In the genomic region with DNA sequence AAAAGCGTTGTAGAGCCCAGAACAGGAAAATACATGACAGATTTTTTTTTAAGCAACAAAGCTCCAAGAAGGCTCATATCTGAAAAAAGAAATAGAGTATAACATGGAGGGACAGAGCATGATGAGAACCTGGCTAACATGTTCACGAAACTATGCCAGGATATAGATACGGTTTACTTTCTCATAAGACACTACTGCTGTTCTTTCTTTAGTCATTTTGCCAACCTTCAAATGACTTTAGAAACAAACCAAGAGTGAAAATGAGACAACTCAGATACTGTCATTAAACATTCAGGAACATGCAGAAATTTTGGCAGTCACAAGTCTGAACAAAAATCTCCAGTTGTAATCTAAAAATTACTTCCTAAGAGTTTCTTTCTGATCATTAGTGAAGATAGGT, we compare ENCODE assay signal across 13 cellular contexts. TPM values are rescaled to one million over a fixed set of nuclear protein-coding genes. Genes with fewer than 3 reads are reported as not detected.
DNase-seq lines count a peak whose midpoint lies in the region; ATAC-seq, FAIRE-seq and TF ChIP-seq lines count a peak whose summit lies in the region.
"Had no signal": no experiment of that assay in that cellular context is flagged by ENCODE, and none has a peak within 500 bp of the region (broad histone marks: within the 10 kb centered on the region; RNA-seq: fewer than 3 reads in every experiment).

No MANE protein-coding gene starts in this region.

- H3K9me3 Mint-ChIP-seq in GM23338, result peaks cover 11% of the 10 kb centered on the region; the same call in 2 of the 3 replicates
- H3K9me3 Mint-ChIP-seq in activated CD8-positive, alpha-beta T cell treated with anti-CD3 and anti-CD28 coated beads for 36 hours, result peaks cover 8% of the 10 kb centered on the region

- intact Hi-C loops in activated CD8-positive, alpha-beta T cell treated with anti-CD3 and anti-CD28 coated beads for 36 hours (cut with micrococcal nuclease), result no loop called here
- intact Hi-C loops in kidney (cut with DNase I), result no loop called here

- H3K4me2 ChIP-seq in GM23338 (peak overlapping the region; percentile 42; the same call in 1 of the 2 replicates), smooth muscle cell (peak overlapping the region; percentile 71)

- WGBS in gastroesophageal sphincter (ENCODE audit: low coverage in 1 of 2), 2 donors, result 25 to 40% methylated on average over 3 of the region's 3 CpGs
- 88% methylated on average over 3 of the region's 3 CpGs for WGBS in smooth muscle cell (ENCODE audit: low lambda C conversion rate)

- peak overlapping the region; percentile 92 for H3K27ac Mint-ChIP-seq in GM23338
- H3K27ac Mint-ChIP-seq in activated CD8-positive, alpha-beta T cell treated with anti-CD3 and anti-CD28 coated beads for 36 hours, result peak overlapping the region; percentile 79

- H3K4me1 ChIP-seq in GM23338 (ENCODE audit: insufficient read depth) (peaks cover 22% of the 10 kb centered on the region), gastroesophageal sphincter (peaks cover 7 to 46% (median 27%) of the 10 kb centered on the region in 3 donors), smooth muscle cell (ENCODE audit: low read depth) (peaks cover 18% of the 10 kb centered on the region), kidney (ENCODE audit: control insufficient read depth in 1 of 2, insufficient read depth in 1 of 2, low read depth in 1 of 2, low read length in 2 of 2) (peaks cover 7 to 11% of the 10 kb centered on the region in 2 donors)

- TF ChIP-seq CTCF in GM23338 (conservative IDR thresholded peaks at IDR 0.05; ENCODE audit: low read depth in 2 of 2) (no peak), gastroesophageal sphincter (IDR thresholded peaks at IDR 0.05) (no peak), smooth muscle cell (IDR thresholded peaks at IDR 0.05; ENCODE audit: borderline replicate concordance, insufficient read depth, poor library complexity, severe bottlenecking) (no peak), kidney (IDR thresholded peaks at IDR 0.05; ENCODE audit: borderline replicate concordance, extremely low read depth, insufficient read depth) (no peak)
- TF ChIP-seq CTCF in activated CD8-positive, alpha-beta T cell treated with anti-CD3 and anti-CD28 coated beads for 36 hours (IDR thresholded peaks at IDR 0.05), result no peak

- no peak for DNase-seq in GM23338 (ENCODE audit: low spot score)
- DNase-seq in activated CD8-positive, alpha-beta T cell treated with anti-CD3 and anti-CD28 coated beads for 36 hours, result no peak
- no peak for DNase-seq in smooth muscle cell (lab: John Stamatoyannopoulos, UW; ENCODE audit: unreplicated experiment)
- DNase-seq in kidney, result no peak
- DNase-seq in NCI-H187 (lab: John Stamatoyannopoulos, UW), result no peak
- no peak for DNase-seq in NCI-H2029 treated with DMSO at 0.1 percent for 48 hours (lab: John Stamatoyannopoulos, UW)
- no peak for DNase-seq in epidermal melanocyte (ENCODE audit: insufficient read length, low spot score)
- DNase-seq: amniotic stem cell, DMS79 treated with DMSO at 0.1 percent for 48 hours, NCI-H510A treated with DMSO at 0.1 percent for 48 hours, pancreas, T1000 had no signal

- H3K4me3 ChIP-seq in GM23338 (no peak overlapping the region), gastroesophageal sphincter (no peak overlapping the region), smooth muscle cell (no peak overlapping the region), kidney (ENCODE audit: low read length in 2 of 2) (no peak overlapping the region)
- H3K4me3 ChIP-seq: pancreas had no signal

- no peaks in the 10 kb centered on the region for H3K27me3 ChIP-seq in GM23338 (ENCODE audit: insufficient read depth)
- no peaks in the 10 kb centered on the region for H3K27me3 ChIP-seq in gastroesophageal sphincter
- H3K27me3 ChIP-seq in smooth muscle cell (ENCODE audit: low read depth), result no peaks in the 10 kb centered on the region
- H3K27me3 ChIP-seq: pancreas had no signal

- H3K9ac ChIP-seq in smooth muscle cell (ENCODE audit: low read depth) (no peak overlapping the region), kidney (ENCODE audit: low read length in 2 of 2) (no peak overlapping the region)

- no peak for TF ChIP-seq POLR2A in gastroesophageal sphincter (IDR thresholded peaks at IDR 0.05)

- no peak for TF ChIP-seq EP300 in gastroesophageal sphincter (IDR thresholded peaks at IDR 0.05)

- H3K79me2 ChIP-seq in GM23338 (replicated peaks; ENCODE audit: insufficient read depth) (peaks cover 69% of the 10 kb centered on the region), smooth muscle cell (ENCODE audit: low read depth) (peaks cover 56% of the 10 kb centered on the region)

- H3K4me3 Mint-ChIP-seq in GM23338, result no peak overlapping the region; the same call in 2 of the 3 replicates
- peak overlapping the region; percentile 1 for H3K4me3 Mint-ChIP-seq in activated CD8-positive, alpha-beta T cell treated with anti-CD3 and anti-CD28 coated beads for 36 hours

- FAIRE-seq in kidney (lab: Jason Lieb, UNC), result no peak
- FAIRE-seq: pancreas had no signal

- CTCF ChIA-PET in activated CD8-positive, alpha-beta T cell treated with anti-CD3 and anti-CD28 coated beads for 36 hours (lab: Charles Lee), result interaction anchor here (2.1 to 7.3 kb wide), 5 partner anchors 13 to 248 kb away, joined by 9 to 133 read pairs (median 13); partner anchors contain the start of gene MYL12A

- no peak for ATAC-seq in GM23338
- ATAC-seq in activated CD8-positive, alpha-beta T cell treated with anti-CD3 and anti-CD28 coated beads for 36 hours, result peak; percentile 15
- ATAC-seq in gastroesophageal sphincter, result no peak

- H3K36me3 Mint-ChIP-seq in GM23338 (ENCODE audit: low read depth), result peaks cover 34% of the 10 kb centered on the region
- H3K36me3 Mint-ChIP-seq in activated CD8-positive, alpha-beta T cell treated with anti-CD3 and anti-CD28 coated beads for 36 hours (ENCODE audit: low read depth), result peaks cover 52% of the 10 kb centered on the region

- H3K36me3 ChIP-seq in GM23338 (ENCODE audit: insufficient read depth) (no peaks in the 10 kb centered on the region; the same call in 1 of the 2 replicates), gastroesophageal sphincter (no peaks in the 10 kb centered on the region), smooth muscle cell (ENCODE audit: low read depth) (no peaks in the 10 kb centered on the region), kidney (ENCODE audit: control insufficient read depth in 1 of 2, insufficient read depth in 2 of 2, low read length in 2 of 2) (peaks cover 0 to 9% of the 10 kb centered on the region in 2 donors)
- H3K36me3 ChIP-seq: pancreas had no signal

- H3K9me3 ChIP-seq in gastroesophageal sphincter, result no peaks in the 10 kb centered on the region
- no peaks in the 10 kb centered on the region for H3K9me3 ChIP-seq in smooth muscle cell (replicated peaks; ENCODE audit: low read depth)
- no peaks in the 10 kb centered on the region for H3K9me3 ChIP-seq in kidney (ENCODE audit: control insufficient read depth in 1 of 2, low read length in 2 of 2)
- H3K9me3 ChIP-seq: pancreas had no signal

- H2AFZ ChIP-seq in GM23338 (no peak overlapping the region), smooth muscle cell (ENCODE audit: low read depth) (no peak overlapping the region)

- no peaks in the 10 kb centered on the region for H3K27me3 Mint-ChIP-seq in GM23338 (ENCODE audit: insufficient read depth, low read depth, poor library complexity)
- no peaks in the 10 kb centered on the region for H3K27me3 Mint-ChIP-seq in activated CD8-positive, alpha-beta T cell treated with anti-CD3 and anti-CD28 coated beads for 36 hours

- H3F3A ChIP-seq in GM23338 (replicated peaks; ENCODE audit: low read depth), result no peaks in the 10 kb centered on the region
- peaks cover 15% of the 10 kb centered on the region for H3F3A ChIP-seq in smooth muscle cell (ENCODE audit: low read depth)

- H3K9me2 ChIP-seq in GM23338 (ENCODE audit: insufficient read depth), result no peaks in the 10 kb centered on the region

- H3K27ac ChIP-seq in GM23338 (ENCODE audit: low read depth), result peak overlapping the region; percentile 75
- H3K27ac ChIP-seq in gastroesophageal sphincter, result peak overlapping the region; percentile 72 to 79 (median 74)
- H3K27ac ChIP-seq in smooth muscle cell (ENCODE audit: low read depth), result peak overlapping the region; percentile 69
- H3K27ac ChIP-seq in kidney (ENCODE audit: low read depth in 2 of 2, low read length in 2 of 2), result peak overlapping the region in 1 of 2 donors; percentile 76

- H4K20me1 ChIP-seq in GM23338 (replicated peaks; ENCODE audit: insufficient read depth) (no peaks in the 10 kb centered on the region; the same call in 1 of the 2 replicates), smooth muscle cell (ENCODE audit: low read depth) (peaks cover 51% of the 10 kb centered on the region)

- H3K4me1 Mint-ChIP-seq in GM23338, result peaks cover 48% of the 10 kb centered on the region
- H3K4me1 Mint-ChIP-seq in activated CD8-positive, alpha-beta T cell treated with anti-CD3 and anti-CD28 coated beads for 36 hours (ENCODE audit: low read depth), result peaks cover 77% of the 10 kb centered on the region

- POLR2A ChIA-PET in activated CD8-positive, alpha-beta T cell treated with anti-CD3 and anti-CD28 coated beads for 36 hours (lab: Charles Lee), result interaction anchor here (1.3 to 6.3 kb wide), 4 partner anchors 12 to 130 kb away, joined by 3 to 41 read pairs (median 8); no protein-coding TSS in a partner anchor

TF ChIP-seq in GM23338, 12 proteins besides CTCF, POLR2A, EP300 and RAD21 (continues in another document):
- TF ChIP-seq JUNB (IDR thresholded peaks at IDR 0.05; ENCODE audit: unreplicated experiment), result no peak

RNA-seq across cellular contexts. Expression of gene LPIN2, which starts 14.3 kb away (rescaled TPM):
- 10.5 and 10.8 TPM in 2 replicates for total RNA-seq in GM23338 (2014; rRNA removed; shearing (Covaris generic))
- polyA plus RNA-seq in GM23338 (2016; fragmentation: Nextera tagmentation; extraction: Ambion mirVana) (9.0 and 10.1 TPM in 2 replicates), smooth muscle cell (12.4 and 15.4 TPM in 2 replicates), kidney (ENCODE audit: insufficient read depth, low read depth, low replicate concordance) (14.3 TPM)
- total RNA-seq in activated CD8-positive, alpha-beta T cell treated with anti-CD3 and anti-CD28 coated beads for 36 hours, result 10 to 100 TPM; 95.5 to 95.7 TPM
- total RNA-seq in gastroesophageal sphincter (10 to 100 TPM; 17.6 to 34.3 (median 25.6) TPM), smooth muscle cell (17.9 and 20.0 TPM in 2 replicates), kidney (52.3 TPM)
